ENCODE assay signal across 8 cellular contexts in the genomic region with DNA sequence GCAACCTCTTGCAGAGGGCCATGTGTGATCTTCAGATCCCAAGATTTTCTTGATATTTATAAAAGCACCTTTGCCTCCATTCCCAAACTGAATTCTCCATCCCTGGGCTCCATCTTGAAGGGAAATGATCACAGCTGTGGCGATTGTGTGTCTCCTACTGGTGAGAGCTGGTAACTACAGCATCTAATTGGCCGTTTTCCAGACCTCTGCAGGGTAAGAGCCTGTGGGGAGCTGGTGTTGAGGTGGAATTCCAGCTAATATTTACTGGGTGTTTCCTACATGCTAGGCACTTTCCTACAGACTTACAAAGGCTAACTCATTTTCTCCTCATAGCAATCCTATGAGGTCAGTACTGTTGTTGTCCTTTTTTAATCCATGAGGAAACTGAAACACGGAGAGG. TPM values are rescaled to one million over a fixed set of nuclear protein-coding genes. Genes with fewer than 3 reads are reported as not detected.
DNase-seq lines count a peak whose midpoint lies in the region; ATAC-seq, FAIRE-seq and TF ChIP-seq lines count a peak whose summit lies in the region.
"Had no signal": no experiment of that assay in that cellular context is flagged by ENCODE, and none has a peak within 500 bp of the region (broad histone marks: within the 10 kb centered on the region; RNA-seq: fewer than 3 reads in every experiment).

No MANE protein-coding gene starts in this region.

- H3K36me3 Mint-ChIP-seq in activated T-cell treated with anti-CD3 and anti-CD28 coated beads, Interleukin-2, amount 50 U/mL, for 4 hours (ENCODE audit: insufficient read depth), result no peaks in the 10 kb centered on the region

- FAIRE-seq in D721Med (lab: Jason Lieb, UNC) (peak; percentile 51), H54 (lab: Jason Lieb, UNC) (no peak)

- DNase-seq in D721Med (ENCODE audit: insufficient read length, low spot score) (no peak), H54 (ENCODE audit: insufficient read length, low spot score) (peak; percentile 25), RKO (ENCODE audit: low spot score) (peak; percentile 11), epithelial cell of proximal tubule (ENCODE audit: low read depth) (no peak), psoas muscle (no peak)
- DNase-seq in activated T-cell treated with anti-CD3 and anti-CD28 coated beads, Interleukin-2, amount 50 U/mL, for 4 hours, result no peak

- no peaks in the 10 kb centered on the region for H3K27me3 Mint-ChIP-seq in activated T-cell treated with anti-CD3 and anti-CD28 coated beads, Interleukin-2, amount 50 U/mL, for 4 hours (ENCODE audit: low read depth)

- peaks cover 17% of the 10 kb centered on the region for H3K4me1 ChIP-seq in psoas muscle

- H3K4me3 ChIP-seq in epithelial cell of proximal tubule (ENCODE audit: low read depth, low read length) (no peak overlapping the region), psoas muscle (no peak overlapping the region)

- ATAC-seq in psoas muscle (peak in 1 of 4 donors; percentile 29), GM21423 (IDR thresholded peaks at IDR 0.05; ENCODE audit: unreplicated experiment) (no peak)
- no peak for ATAC-seq in activated T-cell treated with anti-CD3 and anti-CD28 coated beads, Interleukin-2, amount 50 U/mL, for 4 hours

- no peaks in the 10 kb centered on the region for H3K9me3 Mint-ChIP-seq in activated T-cell treated with anti-CD3 and anti-CD28 coated beads, Interleukin-2, amount 50 U/mL, for 4 hours

- no peak overlapping the region for H3K27ac ChIP-seq in psoas muscle

- H3K27me3 ChIP-seq in psoas muscle (ENCODE audit: insufficient read depth in 3 of 3, low read length in 2 of 3), result no peaks in the 10 kb centered on the region

- TF ChIP-seq CTCF in D721Med (IDR thresholded peaks at IDR 0.05; ENCODE audit: insufficient read depth, missing control alignments) (peak; percentile 45), epithelial cell of proximal tubule (conservative IDR thresholded peaks at IDR 0.05; ENCODE audit: low read depth, low read length) (peak; percentile 77), psoas muscle (IDR thresholded peaks at IDR 0.05) (peak; percentile 40)

- H3K9me3 ChIP-seq in psoas muscle, result no peaks in the 10 kb centered on the region

- H3K4me1 Mint-ChIP-seq in activated T-cell treated with anti-CD3 and anti-CD28 coated beads, Interleukin-2, amount 50 U/mL, for 4 hours (ENCODE audit: low read depth), result peaks cover 71% of the 10 kb centered on the region

- TF ChIP-seq POLR2A in H54 (IDR thresholded peaks at IDR 0.05; ENCODE audit: low read depth, low read length), result no peak

- no peak overlapping the region for H3K4me3 Mint-ChIP-seq in activated T-cell treated with anti-CD3 and anti-CD28 coated beads, Interleukin-2, amount 50 U/mL, for 4 hours

- intact Hi-C loops in psoas muscle (cut with DNase I), result loop anchor here in 1 of 2 donors (10.0 kb wide), 1 partner anchor 485 kb away; no protein-coding TSS in a partner anchor

- 18 to 19% (median 19%) methylated on average over 3 of the region's 3 CpGs for WGBS in psoas muscle, 3 donors

- no peaks in the 10 kb centered on the region for H3K36me3 ChIP-seq in psoas muscle (ENCODE audit: insufficient read depth in 1 of 2, low read depth in 1 of 2)

RNA-seq across cellular contexts. Expression of a gene that starts 59.2 kb away (rescaled TPM):
- 0.14 TPM in 1 of 2 replicates, not detected in the other for total RNA-seq in epithelial cell of proximal tubule
- under 1 TPM; 0.07 to 0.99 (median 0.65) TPM for total RNA-seq in psoas muscle
- polyA plus RNA-seq in psoas muscle, result under 1 TPM; 0.06 to 0.29 (median 0.14) TPM
- under 1 TPM in 1 of 3 donors, not detected in 2; 0.03 TPM for total RNA-seq in activated T-cell treated with anti-CD3 and anti-CD28 coated beads, Interleukin-2, amount 50 U/mL, for 4 hours
- total RNA-seq: activated CD8-positive, alpha-beta memory T cell treated with anti-CD3 and anti-CD28 coated beads for 36 hours had no signal

Comparison
In these comparisons a context has a peak if more than half of its experiments do, and no peak if none do; other contexts are left out.
1. DNase-seq: peak in H54 (single experiment) and RKO (single experiment); none in D721Med (single experiment), epithelial cell of proximal tubule (single experiment), psoas muscle (0 of 2) and activated T-cell treated with anti-CD3 and anti-CD28 coated beads, Interleukin-2, amount 50 U/mL, for 4 hours (single experiment).
2. Peak in every context shown above with its lines, with median percentiles within 50 percentile points of each other: CTCF ChIP-seq.